13 cellular contexts compared by ENCODE assay signal in the genomic region with DNA sequence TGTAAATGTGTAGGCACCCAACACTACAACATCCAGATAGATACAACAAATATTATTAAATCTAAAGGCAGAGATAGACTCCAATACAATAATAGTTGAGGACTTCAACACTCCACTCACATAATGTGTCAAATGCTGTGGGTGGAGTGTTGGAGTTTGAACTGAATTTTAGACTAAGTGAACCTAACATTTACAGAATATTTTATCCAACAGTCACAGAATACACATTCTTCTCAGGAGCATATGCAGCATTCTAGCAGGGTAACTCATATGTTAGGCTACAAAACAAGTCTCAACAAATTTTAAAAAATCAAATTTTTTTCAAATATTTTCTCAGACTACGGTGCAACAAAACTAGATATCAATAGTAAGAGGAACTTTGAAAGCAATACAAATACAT.
DNase-seq lines count a peak whose midpoint lies in the region; ATAC-seq and TF ChIP-seq lines count a peak whose summit lies in the region.
"Had no signal": no experiment of that assay in that cellular context is flagged by ENCODE, and none has a peak within 500 bp of the region (broad histone marks: within the 10 kb centered on the region; RNA-seq: fewer than 3 reads in every experiment).

No MANE protein-coding gene starts in this region.

- no peak for TF ChIP-seq EP300 in stomach (IDR thresholded peaks at IDR 0.05)

- no peaks in the 10 kb centered on the region for H3K9me3 Mint-ChIP-seq in GM23338

- ATAC-seq in foreskin keratinocyte (peak; percentile 27), GM23338 (no peak)
- ATAC-seq: HepG2 had no signal

- TF ChIP-seq CTCF in foreskin keratinocyte (conservative IDR thresholded peaks at IDR 0.05) (no peak), GM23338 (conservative IDR thresholded peaks at IDR 0.05; ENCODE audit: low read depth in 2 of 2) (no peak), stomach (IDR thresholded peaks at IDR 0.05) (no peak)

- intact Hi-C loops in stomach (cut with DNase I; ENCODE audit: low total_unique reads), result no loop called here

- H3K9me2 ChIP-seq in GM23338 (ENCODE audit: insufficient read depth), result no peaks in the 10 kb centered on the region

- DNase-seq in ELR (ENCODE audit: low read depth) (peak; percentile 32), HS-5 (ENCODE audit: low read depth) (peak; percentile 5), adipocyte (ENCODE audit: low read depth) (peak; percentile 29), foreskin keratinocyte (peak; percentile 32 to 55), GM23338 (ENCODE audit: low spot score) (no peak), stomach (no peak), dermis blood vessel endothelial cell (no peak)
- DNase-seq: BE2C; CD4-positive, alpha-beta memory T cell; DMS79; H7 had no signal

- H3K36me3 ChIP-seq in adipocyte (ENCODE audit: control insufficient read depth, insufficient read depth, low read length, severe bottlenecking), result no peaks in the 10 kb centered on the region
- no peaks in the 10 kb centered on the region for H3K36me3 ChIP-seq in GM23338 (ENCODE audit: insufficient read depth)
- H3K36me3 ChIP-seq in stomach, result no peaks in the 10 kb centered on the region
- H3K36me3 ChIP-seq: BE2C had no signal

- H3K27ac ChIP-seq in foreskin keratinocyte (no peak overlapping the region), GM23338 (ENCODE audit: low read depth) (no peak overlapping the region), stomach (no peak overlapping the region)
- H3K27ac ChIP-seq: C4-2B had no signal

- H3K79me2 ChIP-seq in GM23338 (replicated peaks; ENCODE audit: insufficient read depth), result no peaks in the 10 kb centered on the region

- H3K4me1 ChIP-seq in adipocyte (ENCODE audit: control insufficient read depth, insufficient read depth, low read length), result no peaks in the 10 kb centered on the region
- no peaks in the 10 kb centered on the region for H3K4me1 ChIP-seq in foreskin keratinocyte
- H3K4me1 ChIP-seq in GM23338 (ENCODE audit: insufficient read depth), result no peaks in the 10 kb centered on the region
- no peaks in the 10 kb centered on the region for H3K4me1 ChIP-seq in stomach
- H3K4me1 ChIP-seq: BE2C had no signal

- H3K27me3 ChIP-seq in adipocyte (replicated peaks; ENCODE audit: control insufficient read depth, insufficient read depth, low read length), result no peaks in the 10 kb centered on the region
- no peaks in the 10 kb centered on the region for H3K27me3 ChIP-seq in foreskin keratinocyte
- H3K27me3 ChIP-seq in GM23338 (ENCODE audit: insufficient read depth), result no peaks in the 10 kb centered on the region
- H3K27me3 ChIP-seq in stomach, result no peaks in the 10 kb centered on the region
- H3K27me3 ChIP-seq: BE2C had no signal

- H2AFZ ChIP-seq in GM23338, result no peak overlapping the region

- WGBS in stomach, 5 donors, result 0 to 89% (median 31%) methylated on average over 1 of the region's 1 CpG

- no peaks in the 10 kb centered on the region for H3K4me1 Mint-ChIP-seq in GM23338
- H3K4me1 Mint-ChIP-seq: CD4-positive, alpha-beta memory T cell had no signal

- no peaks in the 10 kb centered on the region for H3K9me3 ChIP-seq in adipocyte (ENCODE audit: control insufficient read depth, low read length)
- peaks cover 0 to 10% (median 0%) of the 10 kb centered on the region in 4 donors for H3K9me3 ChIP-seq in stomach
- H3K9me3 ChIP-seq: BE2C had no signal

- H4K20me1 ChIP-seq in GM23338 (replicated peaks; ENCODE audit: insufficient read depth), result no peaks in the 10 kb centered on the region

- no peak overlapping the region for H3K4me2 ChIP-seq in GM23338

- no peak for TF ChIP-seq POLR2A in stomach (IDR thresholded peaks at IDR 0.05)

- H3K27me3 Mint-ChIP-seq in GM23338 (ENCODE audit: insufficient read depth, low read depth, poor library complexity), result no peaks in the 10 kb centered on the region
- H3K27me3 Mint-ChIP-seq: CD4-positive, alpha-beta memory T cell had no signal

- no peak overlapping the region for H3K27ac Mint-ChIP-seq in GM23338
- H3K27ac Mint-ChIP-seq: CD4-positive, alpha-beta memory T cell had no signal

- H3K4me3 ChIP-seq in adipocyte (ENCODE audit: low read length) (no peak overlapping the region), GM23338 (no peak overlapping the region), stomach (no peak overlapping the region)

- H3K36me3 Mint-ChIP-seq in GM23338 (ENCODE audit: low read depth), result no peaks in the 10 kb centered on the region
- H3K36me3 Mint-ChIP-seq: CD4-positive, alpha-beta memory T cell had no signal

- H3F3A ChIP-seq in GM23338 (replicated peaks; ENCODE audit: low read depth), result no peaks in the 10 kb centered on the region

- H3K9ac ChIP-seq in adipocyte (ENCODE audit: low read length), result no peak overlapping the region

- H3K4me3 Mint-ChIP-seq in GM23338, result no peak overlapping the region
- H3K4me3 Mint-ChIP-seq: CD4-positive, alpha-beta memory T cell had no signal

TF ChIP-seq in GM23338, 12 proteins besides CTCF, POLR2A, EP300 and RAD21 (continues in another document):
- no peak for TF ChIP-seq STAT1 (IDR thresholded peaks at IDR 0.05; ENCODE audit: unreplicated experiment)
- TF ChIP-seq NANOG (IDR thresholded peaks at IDR 0.05; ENCODE audit: borderline replicate concordance), result no peak
- no peak for TF ChIP-seq CREB1 (CRISPR knock-in tag; IDR thresholded peaks at IDR 0.05; ENCODE audit: low read depth)
- TF ChIP-seq, protein P1, sequence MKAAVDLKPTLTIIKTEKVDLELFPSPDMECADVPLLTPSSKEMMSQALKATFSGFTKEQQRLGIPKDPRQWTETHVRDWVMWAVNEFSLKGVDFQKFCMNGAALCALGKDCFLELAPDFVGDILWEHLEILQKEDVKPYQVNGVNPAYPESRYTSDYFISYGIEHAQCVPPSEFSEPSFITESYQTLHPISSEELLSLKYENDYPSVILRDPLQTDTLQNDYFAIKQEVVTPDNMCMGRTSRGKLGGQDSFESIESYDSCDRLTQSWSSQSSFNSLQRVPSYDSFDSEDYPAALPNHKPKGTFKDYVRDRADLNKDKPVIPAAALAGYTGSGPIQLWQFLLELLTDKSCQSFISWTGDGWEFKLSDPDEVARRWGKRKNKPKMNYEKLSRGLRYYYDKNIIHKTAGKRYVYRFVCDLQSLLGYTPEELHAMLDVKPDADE (IDR thresholded peaks at IDR 0.05), result no peak
- no peak for TF ChIP-seq POLR2AphosphoS5 (IDR thresholded peaks at IDR 0.05; ENCODE audit: low read depth)
- TF ChIP-seq EZH2phosphoT487 (IDR thresholded peaks at IDR 0.05; ENCODE audit: unreplicated experiment), result no peak
- TF ChIP-seq JUNB (IDR thresholded peaks at IDR 0.05; ENCODE audit: unreplicated experiment), result no peak
- TF ChIP-seq EZH2 (IDR thresholded peaks at IDR 0.05; ENCODE audit: low read depth, unreplicated experiment), result no peak
- no peak for TF ChIP-seq ZNF331 (CRISPR knock-in tag; IDR thresholded peaks at IDR 0.05; ENCODE audit: low read depth)
- no peak for TF ChIP-seq ZNF114 (CRISPR knock-in tag; IDR thresholded peaks at IDR 0.05)

Comparison
In these comparisons a context has a peak if more than half of its experiments do, and no peak if none do; other contexts are left out.
1. DNase-seq: peak in ELR (single experiment), HS-5 (single experiment), adipocyte (single experiment) and foreskin keratinocyte (2 of 2); none in GM23338 (single experiment), stomach (single experiment) and dermis blood vessel endothelial cell (single experiment).